1 cellular context compared by ENCODE assay signal in the genomic region with DNA sequence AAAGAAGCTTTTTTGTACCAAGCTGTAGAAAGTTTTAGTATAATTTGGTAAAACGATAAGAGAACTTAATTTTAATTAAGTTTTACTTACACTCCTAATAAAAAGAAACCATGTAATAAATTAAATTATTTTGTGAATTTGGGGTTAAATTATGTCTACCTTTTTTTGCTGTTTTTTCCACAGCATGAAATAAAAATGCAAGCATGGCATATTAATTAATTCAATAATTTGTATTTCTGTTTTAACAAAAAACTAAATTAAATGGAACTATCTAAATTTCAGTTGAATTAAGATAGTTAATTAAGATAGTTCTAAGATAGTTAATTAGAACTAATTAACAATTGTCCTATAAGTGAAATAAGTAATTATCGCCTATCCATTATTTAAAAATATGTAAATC.
TF ChIP-seq lines count a peak whose summit lies in the region.

No MANE protein-coding gene starts in this region.

TF ChIP-seq in HepG2, 621 proteins besides CTCF, POLR2A, EP300 and RAD21 (continued from another document):
- TF ChIP-seq, protein P1, sequence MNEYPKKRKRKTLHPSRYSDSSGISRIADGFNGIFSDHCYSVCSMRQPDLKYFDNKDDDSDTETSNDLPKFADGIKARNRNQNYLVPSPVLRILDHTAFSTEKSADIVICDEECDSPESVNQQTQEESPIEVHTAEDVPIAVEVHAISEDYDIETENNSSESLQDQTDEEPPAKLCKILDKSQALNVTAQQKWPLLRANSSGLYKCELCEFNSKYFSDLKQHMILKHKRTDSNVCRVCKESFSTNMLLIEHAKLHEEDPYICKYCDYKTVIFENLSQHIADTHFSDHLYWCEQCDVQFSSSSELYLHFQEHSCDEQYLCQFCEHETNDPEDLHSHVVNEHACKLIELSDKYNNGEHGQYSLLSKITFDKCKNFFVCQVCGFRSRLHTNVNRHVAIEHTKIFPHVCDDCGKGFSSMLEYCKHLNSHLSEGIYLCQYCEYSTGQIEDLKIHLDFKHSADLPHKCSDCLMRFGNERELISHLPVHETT (CRISPR knock-in tag; conservative IDR thresholded peaks at IDR 0.05) = no peak
- TF ChIP-seq RFXAP (CRISPR knock-in tag; IDR thresholded peaks at IDR 0.05; ENCODE audit: borderline replicate concordance) (no peak), MAFK (conservative IDR thresholded peaks at IDR 0.05 in 1 of 2, IDR thresholded peaks at IDR 0.05 in 1 of 2; ENCODE audit: low read length in 2 of 2) (peak; percentile 15 to 66; a peak in 2 of 4 replicates)
TF ChIP-seq in HepG2: peak in this region for 1.
